1 cellular context compared by ENCODE assay signal in the genomic region with DNA sequence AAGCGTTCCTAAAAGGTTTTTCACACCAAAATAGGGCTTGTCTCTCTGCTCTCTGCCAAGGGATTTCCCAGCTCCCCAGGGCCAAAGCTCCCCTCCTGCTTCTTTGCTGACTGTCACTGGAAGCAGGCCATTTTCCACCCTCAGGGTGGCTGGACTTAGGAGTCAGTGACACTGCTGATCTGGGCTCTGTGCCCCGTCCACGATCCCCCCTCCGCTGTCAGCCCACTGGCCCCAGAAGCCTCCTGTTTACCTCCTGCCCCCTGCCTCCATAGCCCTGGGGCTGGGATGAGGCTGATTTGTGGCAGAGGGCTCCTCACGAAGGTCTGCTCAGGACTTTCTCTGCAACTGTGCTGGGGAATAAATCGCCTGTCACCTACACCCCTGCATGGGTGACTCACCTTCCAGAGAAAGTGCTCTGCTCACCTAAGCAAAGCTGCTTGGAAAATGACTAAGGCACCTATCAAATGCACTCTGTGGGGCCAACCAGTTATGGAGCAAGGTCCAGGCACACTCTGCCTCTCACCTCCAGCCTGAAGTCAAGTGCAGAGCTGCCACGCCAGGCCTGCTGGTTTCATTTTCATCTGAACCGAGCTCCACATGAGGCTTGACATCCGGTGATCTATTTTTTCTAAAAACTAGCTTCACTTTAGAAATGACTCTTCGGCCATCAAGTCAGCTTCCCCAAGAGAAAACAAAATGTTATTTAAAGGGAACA.
TF ChIP-seq lines count a peak whose summit lies in the region.

No MANE protein-coding gene starts in this region.

TF ChIP-seq in GM12878, 131 proteins besides CTCF, POLR2A, EP300 and RAD21 (continued from another document):
- TF ChIP-seq, protein P1, sequence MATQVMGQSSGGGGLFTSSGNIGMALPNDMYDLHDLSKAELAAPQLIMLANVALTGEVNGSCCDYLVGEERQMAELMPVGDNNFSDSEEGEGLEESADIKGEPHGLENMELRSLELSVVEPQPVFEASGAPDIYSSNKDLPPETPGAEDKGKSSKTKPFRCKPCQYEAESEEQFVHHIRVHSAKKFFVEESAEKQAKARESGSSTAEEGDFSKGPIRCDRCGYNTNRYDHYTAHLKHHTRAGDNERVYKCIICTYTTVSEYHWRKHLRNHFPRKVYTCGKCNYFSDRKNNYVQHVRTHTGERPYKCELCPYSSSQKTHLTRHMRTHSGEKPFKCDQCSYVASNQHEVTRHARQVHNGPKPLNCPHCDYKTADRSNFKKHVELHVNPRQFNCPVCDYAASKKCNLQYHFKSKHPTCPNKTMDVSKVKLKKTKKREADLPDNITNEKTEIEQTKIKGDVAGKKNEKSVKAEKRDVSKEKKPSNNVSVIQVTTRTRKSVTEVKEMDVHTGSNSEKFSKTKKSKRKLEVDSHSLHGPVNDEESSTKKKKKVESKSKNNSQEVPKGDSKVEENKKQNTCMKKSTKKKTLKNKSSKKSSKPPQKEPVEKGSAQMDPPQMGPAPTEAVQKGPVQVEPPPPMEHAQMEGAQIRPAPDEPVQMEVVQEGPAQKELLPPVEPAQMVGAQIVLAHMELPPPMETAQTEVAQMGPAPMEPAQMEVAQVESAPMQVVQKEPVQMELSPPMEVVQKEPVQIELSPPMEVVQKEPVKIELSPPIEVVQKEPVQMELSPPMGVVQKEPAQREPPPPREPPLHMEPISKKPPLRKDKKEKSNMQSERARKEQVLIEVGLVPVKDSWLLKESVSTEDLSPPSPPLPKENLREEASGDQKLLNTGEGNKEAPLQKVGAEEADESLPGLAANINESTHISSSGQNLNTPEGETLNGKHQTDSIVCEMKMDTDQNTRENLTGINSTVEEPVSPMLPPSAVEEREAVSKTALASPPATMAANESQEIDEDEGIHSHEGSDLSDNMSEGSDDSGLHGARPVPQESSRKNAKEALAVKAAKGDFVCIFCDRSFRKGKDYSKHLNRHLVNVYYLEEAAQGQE (IDR thresholded peaks at IDR 0.05; ENCODE audit: low read depth, low read length), result no peak
- TF ChIP-seq, protein P2, sequence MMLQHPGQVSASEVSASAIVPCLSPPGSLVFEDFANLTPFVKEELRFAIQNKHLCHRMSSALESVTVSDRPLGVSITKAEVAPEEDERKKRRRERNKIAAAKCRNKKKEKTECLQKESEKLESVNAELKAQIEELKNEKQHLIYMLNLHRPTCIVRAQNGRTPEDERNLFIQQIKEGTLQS (IDR thresholded peaks at IDR 0.05; ENCODE audit: borderline replicate concordance, extremely low read depth, low read depth, low read length), result no peak
- no peak for TF ChIP-seq SREBF2 (IDR thresholded peaks at IDR 0.05; ENCODE audit: low read length)
